23 cellular contexts compared by ENCODE assay signal in genomic region chr22:21573293-21573734, GRCh38. TPM values are rescaled to one million over a fixed set of nuclear protein-coding genes. Genes with fewer than 3 reads are reported as not detected.
A peak's percentile ranks its signal among the peaks of the same experiment; 100 is the strongest.
DNase-seq lines count a peak whose midpoint lies in the region; ATAC-seq and TF ChIP-seq lines count a peak whose summit lies in the region.
"Had no signal": no experiment of that assay in that cellular context is flagged by ENCODE, and none has a peak within 500 bp of the region (broad histone marks: within the 10 kb centered on the region; RNA-seq: fewer than 3 reads in every experiment).

No MANE protein-coding gene starts in this region.

- H3K9me3 Mint-ChIP-seq in CD4-positive, alpha-beta T cell: no peaks in the 10 kb centered on the region
- H3K9me3 Mint-ChIP-seq in central memory CD8-positive, alpha-beta T cell: no peaks in the 10 kb centered on the region
- H3K9me3 Mint-ChIP-seq in nephron progenitor cell: no peaks in the 10 kb centered on the region
- H3K9me3 Mint-ChIP-seq in activated naive CD8-positive, alpha-beta T cell treated with anti-CD3 and anti-CD28 coated beads, Interleukin-2, amount 50 U/mL, for 24 hours: no peaks in the 10 kb centered on the region
- H3K9me3 Mint-ChIP-seq: T-helper 1 cell treated with Interleukin-12 subunit alpha and Interleukin-12 subunit beta and Interleukin-4 antibody, amounts not matched to agents 30 μg/mL and 1 μg/mL, for 36 hours had no signal

- H3K36me3 ChIP-seq in H7 (replicated peaks; ENCODE audit: control insufficient read depth, insufficient read depth, low read length): peaks cover 3% of the 10 kb centered on the region
- H3K36me3 ChIP-seq: neutrophil, prostate gland, uterus had no signal

- no peak for ATAC-seq in CD4-positive, alpha-beta T cell (ENCODE audit: poor library complexity)
- no peak for ATAC-seq in central memory CD8-positive, alpha-beta T cell (replicated peaks; ENCODE audit: extremely low read depth, poor library complexity, severe bottlenecking)
- ATAC-seq in activated naive CD8-positive, alpha-beta T cell treated with anti-CD3 and anti-CD28 coated beads, Interleukin-2, amount 50 U/mL, for 24 hours: no peak
- no peak for ATAC-seq in GM18502 (IDR thresholded peaks at IDR 0.05; ENCODE audit: poor library complexity, unreplicated experiment)
- ATAC-seq: stimulated activated naive CD8-positive, alpha-beta T cell treated with anti-CD3 and anti-CD28 coated beads, Interleukin-15, Interleukin-2, amounts not matched to agents 100 U/mL and 50 U/mL, for 24 hours had no signal

- no peak overlapping the region for H3K27ac ChIP-seq in CD4-positive, alpha-beta T cell (ENCODE audit: low read depth, low read length)
- H3K27ac ChIP-seq: neutrophil, prostate gland, SK-N-MC, testis, uterus had no signal

- POLR2A ChIA-PET in CD4-positive, alpha-beta T cell (lab: Charles Lee): no interaction called here

- no peak for DNase-seq in CD4-positive, alpha-beta T cell
- peak; percentile 12 for DNase-seq in H7
- DNase-seq in central memory CD8-positive, alpha-beta T cell (ENCODE audit: low spot score in 2 of 2): no peak
- DNase-seq in nephron progenitor cell: no peak
- no peak for DNase-seq in activated naive CD8-positive, alpha-beta T cell treated with anti-CD3 and anti-CD28 coated beads, Interleukin-2, amount 50 U/mL, for 24 hours
- DNase-seq in DMS79 treated with DMSO at 0.1 percent for 48 hours (lab: John Stamatoyannopoulos, UW): no peak
- DNase-seq: activated CD8-positive, alpha-beta memory T cell treated with anti-CD3 and anti-CD28 coated beads for 24 hours; activated gamma-delta T cell treated with Interleukin-2 at 50 U/mL for 16 hours; DMS153; Kasumi-1; mammary epithelial cell; NCI-H446 treated with DMSO at 0.1 percent for 48 hours; NCI-H82; RPMI8226; stimulated activated naive CD8-positive, alpha-beta T cell treated with anti-CD3 and anti-CD28 coated beads, Interleukin-15, Interleukin-2, amounts not matched to agents 100 U/mL and 50 U/mL, for 24 hours; testis; uterus had no signal

- H3K4me1 Mint-ChIP-seq in CD4-positive, alpha-beta T cell (ENCODE audit: low read depth): peaks cover 76% of the 10 kb centered on the region
- peaks cover 69% of the 10 kb centered on the region for H3K4me1 Mint-ChIP-seq in central memory CD8-positive, alpha-beta T cell
- peaks cover 48% of the 10 kb centered on the region for H3K4me1 Mint-ChIP-seq in nephron progenitor cell
- peaks cover 77% of the 10 kb centered on the region for H3K4me1 Mint-ChIP-seq in activated naive CD8-positive, alpha-beta T cell treated with anti-CD3 and anti-CD28 coated beads, Interleukin-2, amount 50 U/mL, for 24 hours

- H3K36me3 Mint-ChIP-seq in CD4-positive, alpha-beta T cell (ENCODE audit: low read depth): peaks cover 32% of the 10 kb centered on the region
- H3K36me3 Mint-ChIP-seq in central memory CD8-positive, alpha-beta T cell (ENCODE audit: insufficient read depth): peaks cover 24% of the 10 kb centered on the region
- H3K36me3 Mint-ChIP-seq in nephron progenitor cell (ENCODE audit: low read depth): peaks cover 29% of the 10 kb centered on the region
- H3K36me3 Mint-ChIP-seq in activated naive CD8-positive, alpha-beta T cell treated with anti-CD3 and anti-CD28 coated beads, Interleukin-2, amount 50 U/mL, for 24 hours (ENCODE audit: low read depth): peaks cover 37% of the 10 kb centered on the region

- no peak overlapping the region for H3K27ac Mint-ChIP-seq in CD4-positive, alpha-beta T cell
- peak overlapping the region; percentile 22 for H3K27ac Mint-ChIP-seq in central memory CD8-positive, alpha-beta T cell (ENCODE audit: low read depth)
- H3K27ac Mint-ChIP-seq in nephron progenitor cell: peak overlapping the region; percentile 70
- H3K27ac Mint-ChIP-seq in activated naive CD8-positive, alpha-beta T cell treated with anti-CD3 and anti-CD28 coated beads, Interleukin-2, amount 50 U/mL, for 24 hours: no peak overlapping the region

- peak overlapping the region; percentile 31 for H3K4me3 Mint-ChIP-seq in CD4-positive, alpha-beta T cell
- H3K4me3 Mint-ChIP-seq in central memory CD8-positive, alpha-beta T cell: peak overlapping the region; percentile 39
- no peak overlapping the region for H3K4me3 Mint-ChIP-seq in nephron progenitor cell
- no peak overlapping the region for H3K4me3 Mint-ChIP-seq in activated naive CD8-positive, alpha-beta T cell treated with anti-CD3 and anti-CD28 coated beads, Interleukin-2, amount 50 U/mL, for 24 hours

- intact Hi-C loops in CD4-positive, alpha-beta T cell (cut with DNase I, micrococcal nuclease): loop anchor here in 1 of 2 experiments (5.0 kb wide), 1 partner anchor 44 kb away; no protein-coding TSS in a partner anchor

- H3K27me3 ChIP-seq in CD4-positive, alpha-beta T cell (ENCODE audit: control insufficient read depth, insufficient read depth, low read length): no peaks in the 10 kb centered on the region
- no peaks in the 10 kb centered on the region for H3K27me3 ChIP-seq in H7 (ENCODE audit: control insufficient read depth, insufficient read depth, low read length)
- H3K27me3 ChIP-seq: neutrophil, testis, uterus had no signal

- CTCF ChIA-PET in CD4-positive, alpha-beta T cell (lab: Charles Lee): no interaction called here

- H3K9me3 ChIP-seq in CD4-positive, alpha-beta T cell (ENCODE audit: control insufficient read depth, low read length): no peaks in the 10 kb centered on the region
- H3K9me3 ChIP-seq: HAP-1, neutrophil, prostate gland, testis, uterus had no signal

- no peak overlapping the region for H3K4me3 ChIP-seq in H7 (ENCODE audit: insufficient read depth, low read depth, low read length)
- H3K4me3 ChIP-seq: HAP-1, prostate gland, SK-N-MC, testis, uterus had no signal

- no peak for TF ChIP-seq CTCF in CD4-positive, alpha-beta T cell (IDR thresholded peaks at IDR 0.05)
- no peak for TF ChIP-seq CTCF in nephron progenitor cell (IDR thresholded peaks at IDR 0.05)

- H3K27me3 Mint-ChIP-seq in CD4-positive, alpha-beta T cell: no peaks in the 10 kb centered on the region
- H3K27me3 Mint-ChIP-seq in central memory CD8-positive, alpha-beta T cell: no peaks in the 10 kb centered on the region
- H3K27me3 Mint-ChIP-seq in nephron progenitor cell (ENCODE audit: low read depth, poor library complexity): peaks cover 3% of the 10 kb centered on the region
- no peaks in the 10 kb centered on the region for H3K27me3 Mint-ChIP-seq in activated naive CD8-positive, alpha-beta T cell treated with anti-CD3 and anti-CD28 coated beads, Interleukin-2, amount 50 U/mL, for 24 hours

RNA-seq across cellular contexts. Expression of gene UBE2L3, which starts 5.8 kb away (rescaled TPM):
- 10 to 100 TPM; 18.7 TPM for total RNA-seq in CD4-positive, alpha-beta T cell
- total RNA-seq in H7 (2014; rRNA removed; shearing (Covaris generic)): 84.0 and 90.2 TPM in 2 replicates

RNA-seq across cellular contexts. Expression of gene RIMBP3C, which starts 22.1 kb away (rescaled TPM):
- under 1 TPM in 1 of 2 experiments, not detected in 1; 0.14 TPM for total RNA-seq in CD4-positive, alpha-beta T cell
- 0.17 and 0.70 TPM in 2 replicates for total RNA-seq in H7 (2014; rRNA removed; shearing (Covaris generic))
- total RNA-seq: mammary epithelial cell, uterus had no signal

RNA-seq across cellular contexts. Expression of gene YDJC, which starts 56.5 kb away (rescaled TPM):
- total RNA-seq in CD4-positive, alpha-beta T cell: 10 to 100 TPM; 23.9 to 25.2 TPM
- total RNA-seq in H7 (2014; rRNA removed; shearing (Covaris generic)): 53.0 and 57.3 TPM in 2 replicates

RNA-seq across cellular contexts. Expression of gene CCDC116, which starts 59.2 kb away (rescaled TPM):
- total RNA-seq in CD4-positive, alpha-beta T cell: under 1 TPM; 0.14 to 0.20 TPM
- 0.48 and 0.55 TPM in 2 replicates for total RNA-seq in H7 (2014; rRNA removed; shearing (Covaris generic))

Comparison
In these comparisons a context has a peak if more than half of its experiments do, and no peak if none do; other contexts are left out.
1. H3K27ac Mint-ChIP-seq: peak in central memory CD8-positive, alpha-beta T cell (single experiment) and nephron progenitor cell (single experiment); none in CD4-positive, alpha-beta T cell (single experiment) and activated naive CD8-positive, alpha-beta T cell treated with anti-CD3 and anti-CD28 coated beads, Interleukin-2, amount 50 U/mL, for 24 hours (single experiment).
2. H3K4me3 Mint-ChIP-seq: peak in CD4-positive, alpha-beta T cell (single experiment) and central memory CD8-positive, alpha-beta T cell (single experiment); none in nephron progenitor cell (single experiment) and activated naive CD8-positive, alpha-beta T cell treated with anti-CD3 and anti-CD28 coated beads, Interleukin-2, amount 50 U/mL, for 24 hours (single experiment).